ENCODE assay signal across 20 cellular contexts in genomic region chr6:146803601-146804000, GRCh38.
DNase-seq lines count a peak whose midpoint lies in the region; ATAC-seq and TF ChIP-seq lines count a peak whose summit lies in the region.
"Had no signal": no experiment of that assay in that cellular context is flagged by ENCODE, and none has a peak within 500 bp of the region (broad histone marks: within the 10 kb centered on the region; RNA-seq: fewer than 3 reads in every experiment).

No MANE protein-coding gene starts in this region.

- ATAC-seq in HG03469 (IDR thresholded peaks at IDR 0.05; ENCODE audit: unreplicated experiment) (no peak), omental fat pad (ENCODE audit: low FRiP score) (no peak)
- no peak for ATAC-seq in stimulated activated naive CD8-positive, alpha-beta T cell treated with anti-CD3 and anti-CD28 coated beads, Interleukin-15, Interleukin-2, amounts not matched to agents 100 U/mL and 50 U/mL, for 24 hours
- ATAC-seq: SK-N-SH treated with all-trans-retinoic acid at 6 μM for 48 hours had no signal

- TF ChIP-seq CTCF in colonic mucosa (IDR thresholded peaks at IDR 0.05) (no peak), testis (IDR thresholded peaks at IDR 0.05) (no peak), omental fat pad (IDR thresholded peaks at IDR 0.05) (no peak)

- DNase-seq in OCI-M1 (lab: John Stamatoyannopoulos, UW) (peak; percentile 58), colonic mucosa (peak; percentile 20), left kidney (ENCODE audit: low read depth, low spot score) (peak; percentile 12), testis (peak; percentile 74), omental fat pad (ENCODE audit: low spot score) (no peak)
- DNase-seq in stimulated activated naive CD8-positive, alpha-beta T cell treated with anti-CD3 and anti-CD28 coated beads, Interleukin-15, Interleukin-2, amounts not matched to agents 100 U/mL and 50 U/mL, for 24 hours, result no peak
- DNase-seq: activated T-cell treated with anti-CD3 and anti-CD28 coated beads for 4 hours; BE2C; Calu3; effector memory CD4-positive, alpha-beta T cell; kidney glomerular epithelial cell; NCI-H1417; NCI-H2171 treated with DMSO at 0.1 percent for 48 hours; NCI-H82; occipital lobe; Peyer's patch had no signal

- intact Hi-C loops in colonic mucosa (cut with DNase I), result no loop called here
- intact Hi-C loops in testis (cut with DNase I; ENCODE audit: low total_unique reads), result no loop called here

- H3K9me3 ChIP-seq in colonic mucosa (no peaks in the 10 kb centered on the region), testis (no peaks in the 10 kb centered on the region)
- H3K9me3 ChIP-seq: BE2C, breast epithelium, Peyer's patch, tibial nerve had no signal

- H3K36me3 ChIP-seq in colonic mucosa (no peaks in the 10 kb centered on the region), testis (ENCODE audit: low read depth, missing control alignments) (no peaks in the 10 kb centered on the region)
- H3K36me3 ChIP-seq: BE2C, breast epithelium, Peyer's patch, tibial nerve had no signal

- H3K27ac ChIP-seq in colonic mucosa (no peak overlapping the region), testis (no peak overlapping the region)
- H3K27ac ChIP-seq: breast epithelium, Peyer's patch, tibial nerve had no signal

- 38 to 61% methylated on average over 22 of the region's 22 CpGs for WGBS in testis, 2 donors

- H3K4me1 ChIP-seq in colonic mucosa (no peaks in the 10 kb centered on the region), testis (no peaks in the 10 kb centered on the region)
- H3K4me1 ChIP-seq: BE2C, breast epithelium, Peyer's patch, tibial nerve had no signal

- no peak for TF ChIP-seq POLR2A in testis (IDR thresholded peaks at IDR 0.05)

- H3K4me3 ChIP-seq in colonic mucosa (no peak overlapping the region), testis (peak overlapping the region; percentile 24 to 41)
- H3K4me3 ChIP-seq: Peyer's patch, tibial nerve had no signal

- no peaks in the 10 kb centered on the region for H3K27me3 ChIP-seq in colonic mucosa
- H3K27me3 ChIP-seq in testis, result no peaks in the 10 kb centered on the region
- H3K27me3 ChIP-seq: BE2C, breast epithelium, Peyer's patch, tibial nerve had no signal

- H3K9ac ChIP-seq in colonic mucosa (ENCODE audit: low read depth in 2 of 2, low read length in 2 of 2), result no peak overlapping the region

Comparison
In these comparisons a context has a peak if more than half of its experiments do, and no peak if none do; other contexts are left out.
1. DNase-seq: peak in OCI-M1 (single experiment), colonic mucosa (single experiment), left kidney (single experiment) and testis (single experiment); none in stimulated activated naive CD8-positive, alpha-beta T cell treated with anti-CD3 and anti-CD28 coated beads, Interleukin-15, Interleukin-2, amounts not matched to agents 100 U/mL and 50 U/mL, for 24 hours (single experiment) and omental fat pad (single experiment).